In genomic region chr2:45822272-45822630, GRCh38 we compare ENCODE assay signal across 12 cellular contexts.
A peak's percentile ranks its signal among the peaks of the same experiment; 100 is the strongest.
DNase-seq lines count a peak whose midpoint lies in the region; ATAC-seq and TF ChIP-seq lines count a peak whose summit lies in the region.
"Had no signal": no experiment of that assay in that cellular context is flagged by ENCODE, and none has a peak within 500 bp of the region (broad histone marks: within the 10 kb centered on the region; RNA-seq: fewer than 3 reads in every experiment).

No MANE protein-coding gene starts in this region.

- no peaks in the 10 kb centered on the region for H3K36me3 ChIP-seq in hepatocyte (replicated peaks; ENCODE audit: insufficient read depth, low read depth)
- H3K36me3 ChIP-seq in sigmoid colon, result no peaks in the 10 kb centered on the region

- TF ChIP-seq POLR2A in sigmoid colon (IDR thresholded peaks at IDR 0.05), result no peak

- H3K4me1 ChIP-seq in hepatocyte (ENCODE audit: insufficient read depth), result peaks cover 17% of the 10 kb centered on the region
- H3K4me1 ChIP-seq in sigmoid colon, result peaks cover 0 to 95% (median 80%) of the 10 kb centered on the region in 4 donors

- H3K4me2 ChIP-seq in hepatocyte, result peak overlapping the region; percentile 20

- H2AFZ ChIP-seq in hepatocyte, result no peak overlapping the region

- no peaks in the 10 kb centered on the region for H3K9me3 Mint-ChIP-seq in activated CD8-positive, alpha-beta T cell treated with anti-CD3 and anti-CD28 coated beads, Interleukin-2, amount 10 ng/mL, durations not matched to agents 7 days and 5 days (ENCODE audit: insufficient read depth)
- H3K9me3 Mint-ChIP-seq: CD4-positive, alpha-beta T cell; stimulated activated naive CD8-positive, alpha-beta T cell treated with anti-CD3 and anti-CD28 coated beads, Interleukin-15, Interleukin-2, amounts not matched to agents 100 ng/mL and 50 ng/mL, for 24 hours had no signal

- H3K27ac ChIP-seq in hepatocyte, result peak overlapping the region; percentile 20
- peak overlapping the region; percentile 71 to 87 (median 79) for H3K27ac ChIP-seq in sigmoid colon

- no peaks in the 10 kb centered on the region for H3K27me3 Mint-ChIP-seq in activated CD8-positive, alpha-beta T cell treated with anti-CD3 and anti-CD28 coated beads, Interleukin-2, amount 10 ng/mL, durations not matched to agents 7 days and 5 days (ENCODE audit: low read depth)
- H3K27me3 Mint-ChIP-seq: CD4-positive, alpha-beta T cell; stimulated activated naive CD8-positive, alpha-beta T cell treated with anti-CD3 and anti-CD28 coated beads, Interleukin-15, Interleukin-2, amounts not matched to agents 100 ng/mL and 50 ng/mL, for 24 hours had no signal

- H3K36me3 Mint-ChIP-seq in activated CD8-positive, alpha-beta T cell treated with anti-CD3 and anti-CD28 coated beads, Interleukin-2, amount 10 ng/mL, durations not matched to agents 7 days and 5 days (ENCODE audit: low read depth), result no peaks in the 10 kb centered on the region

- POLR2A ChIA-PET in activated CD8-positive, alpha-beta T cell treated with anti-CD3 and anti-CD28 coated beads, Interleukin-2, amount 10 ng/mL, durations not matched to agents 7 days and 5 days (lab: Charles Lee), result no interaction called here

- H3K9me3 ChIP-seq in hepatocyte (ENCODE audit: low read depth) (no peaks in the 10 kb centered on the region), sigmoid colon (no peaks in the 10 kb centered on the region)

- WGBS in hepatocyte (ENCODE audit: low lambda C conversion rate, missing lambda C conversion rate), result 61% methylated on average over 5 of the region's 5 CpGs
- 68 to 77% methylated on average over 5 of the region's 5 CpGs for WGBS in sigmoid colon, 2 donors

- no peak overlapping the region for H3K4me3 Mint-ChIP-seq in activated CD8-positive, alpha-beta T cell treated with anti-CD3 and anti-CD28 coated beads, Interleukin-2, amount 10 ng/mL, durations not matched to agents 7 days and 5 days
- H3K4me3 Mint-ChIP-seq: CD4-positive, alpha-beta T cell; stimulated activated naive CD8-positive, alpha-beta T cell treated with anti-CD3 and anti-CD28 coated beads, Interleukin-15, Interleukin-2, amounts not matched to agents 100 ng/mL and 50 ng/mL, for 24 hours had no signal

- H3K4me1 Mint-ChIP-seq in activated CD8-positive, alpha-beta T cell treated with anti-CD3 and anti-CD28 coated beads, Interleukin-2, amount 10 ng/mL, durations not matched to agents 7 days and 5 days (ENCODE audit: low read depth), result peaks cover 17% of the 10 kb centered on the region

- H3K27me3 ChIP-seq in hepatocyte, result no peaks in the 10 kb centered on the region
- no peaks in the 10 kb centered on the region for H3K27me3 ChIP-seq in sigmoid colon
- H3K27me3 ChIP-seq: dorsolateral prefrontal cortex had no signal

- no peaks in the 10 kb centered on the region for H4K20me1 ChIP-seq in hepatocyte (ENCODE audit: insufficient read depth, poor library complexity, severe bottlenecking)

- CTCF ChIA-PET in activated CD8-positive, alpha-beta T cell treated with anti-CD3 and anti-CD28 coated beads, Interleukin-2, amount 10 ng/mL, durations not matched to agents 7 days and 5 days (lab: Charles Lee), result interaction anchor here (1.4 kb wide), 1 partner anchor 44 kb away, joined by 3 read pairs; no protein-coding TSS in a partner anchor

- ATAC-seq in activated CD8-positive, alpha-beta T cell treated with anti-CD3 and anti-CD28 coated beads, Interleukin-2, amount 10 ng/mL, durations not matched to agents 7 days and 5 days, result no peak
- no peak for ATAC-seq in GM21381 (IDR thresholded peaks at IDR 0.05; ENCODE audit: unreplicated experiment)

- H3K79me2 ChIP-seq in hepatocyte, result no peaks in the 10 kb centered on the region

- H3K27ac Mint-ChIP-seq in activated CD8-positive, alpha-beta T cell treated with anti-CD3 and anti-CD28 coated beads, Interleukin-2, amount 10 ng/mL, durations not matched to agents 7 days and 5 days, result no peak overlapping the region
- H3K27ac Mint-ChIP-seq: CD4-positive, alpha-beta T cell; stimulated activated naive CD8-positive, alpha-beta T cell treated with anti-CD3 and anti-CD28 coated beads, Interleukin-15, Interleukin-2, amounts not matched to agents 100 ng/mL and 50 ng/mL, for 24 hours had no signal

- TF ChIP-seq EP300 in sigmoid colon (IDR thresholded peaks at IDR 0.05), result no peak

- intact Hi-C loops in sigmoid colon (cut with DNase I), result loop anchor here (2.0 to 5.0 kb wide), 2 partner anchors 63 to 170 kb away; partner anchors contain the start of gene PRKCE

- DNase-seq in H4 (ENCODE audit: low spot score) (peak; percentile 19), RPMI7951 (ENCODE audit: low read depth) (peak; percentile 68), hepatocyte (ENCODE audit: low spot score) (peak; percentile 17), sigmoid colon (no peak), COR-L47 (lab: John Stamatoyannopoulos, UW) (no peak)
- DNase-seq in activated CD8-positive, alpha-beta memory T cell treated with anti-CD3 and anti-CD28 coated beads, Interleukin-2, amount 50 U/mL, for 48 hours, result no peak
- DNase-seq in activated CD8-positive, alpha-beta T cell treated with anti-CD3 and anti-CD28 coated beads, Interleukin-2, amount 10 ng/mL, durations not matched to agents 7 days and 5 days, result no peak
- DNase-seq: CD4-positive, alpha-beta T cell; NCI-H446 treated with DMSO at 0.1 percent for 48 hours had no signal

- H3K4me3 ChIP-seq in hepatocyte (no peak overlapping the region), sigmoid colon (no peak overlapping the region)
- H3K4me3 ChIP-seq: dorsolateral prefrontal cortex had no signal

- no peaks in the 10 kb centered on the region for H3K9me2 ChIP-seq in hepatocyte (replicated peaks; ENCODE audit: insufficient read depth)

- TF ChIP-seq CTCF in hepatocyte (IDR thresholded peaks at IDR 0.05; ENCODE audit: poor library complexity), result no peak
- TF ChIP-seq CTCF in sigmoid colon (IDR thresholded peaks at IDR 0.05), result no peak

Comparison
In these comparisons a context has a peak if more than half of its experiments do, and no peak if none do; other contexts are left out.
1. DNase-seq: peak in H4 (single experiment), RPMI7951 (single experiment) and hepatocyte (single experiment); none in sigmoid colon (single experiment), activated CD8-positive, alpha-beta memory T cell treated with anti-CD3 and anti-CD28 coated beads, Interleukin-2, amount 50 U/mL, for 48 hours (single experiment), activated CD8-positive, alpha-beta T cell treated with anti-CD3 and anti-CD28 coated beads, Interleukin-2, amount 10 ng/mL, durations not matched to agents 7 days and 5 days (single experiment) and COR-L47 (single experiment).